Comparison of ENCODE assay signal across 8 cellular contexts in genomic region chr12:109309441-109310246, GRCh38. TPM values are rescaled to one million over a fixed set of nuclear protein-coding genes. Genes with fewer than 3 reads are reported as not detected.
DNase-seq lines count a peak whose midpoint lies in the region; ATAC-seq and TF ChIP-seq lines count a peak whose summit lies in the region.

No MANE protein-coding gene starts in this region.

- under 1% methylated on average over 95 of the region's 95 CpGs for WGBS in thymus

- H3K36me3 ChIP-seq in BE2C (no peaks in the 10 kb centered on the region), thymus (ENCODE audit: control insufficient read depth, insufficient read depth) (no peaks in the 10 kb centered on the region)

- peak; percentile 30 for DNase-seq in BE2C
- no peak for DNase-seq in HL-60 (ENCODE audit: low read depth in 1 of 2, low spot score in 1 of 2)
- no peak for DNase-seq in activated naive CD4-positive, alpha-beta T cell treated with anti-CD3 and anti-CD28 coated beads, Interleukin-2, amount 50 U/mL, for 72 hours (ENCODE audit: low spot score in 2 of 2)
- DNase-seq in left lobe of liver (ENCODE audit: low spot score), result no peak
- DNase-seq in COR-L47 (lab: John Stamatoyannopoulos, UW), result no peak
- DNase-seq in T-helper 9 cell, result no peak
- no peak for DNase-seq in ureter (ENCODE audit: low spot score)

- H3K27ac Mint-ChIP-seq in activated naive CD4-positive, alpha-beta T cell treated with anti-CD3 and anti-CD28 coated beads, Interleukin-2, amount 50 U/mL, for 72 hours, result no peak overlapping the region

- ATAC-seq in activated naive CD4-positive, alpha-beta T cell treated with anti-CD3 and anti-CD28 coated beads, Interleukin-2, amount 50 U/mL, for 72 hours, result peak; percentile 29 to 66
- ATAC-seq in left lobe of liver, result peak; percentile 77

- H3K9me3 ChIP-seq in BE2C (no peaks in the 10 kb centered on the region), thymus (ENCODE audit: control insufficient read depth) (no peaks in the 10 kb centered on the region)

- H3K9me3 Mint-ChIP-seq in activated naive CD4-positive, alpha-beta T cell treated with anti-CD3 and anti-CD28 coated beads, Interleukin-2, amount 50 U/mL, for 72 hours, result no peaks in the 10 kb centered on the region

- H3K27me3 ChIP-seq in BE2C, result peaks cover 19% of the 10 kb centered on the region
- H3K27me3 ChIP-seq in HL-60 (ENCODE audit: insufficient read depth, poor library complexity, severe bottlenecking), result peaks cover 49% of the 10 kb centered on the region
- H3K27me3 ChIP-seq in thymus (ENCODE audit: control insufficient read depth, insufficient read depth), result peaks cover 40% of the 10 kb centered on the region

- TF ChIP-seq CTCF in BE2C (IDR thresholded peaks at IDR 0.05; ENCODE audit: low read depth, low read length), result no peak
- no peak for TF ChIP-seq CTCF in HL-60 (IDR thresholded peaks at IDR 0.05; ENCODE audit: insufficient read depth, low read length)

- peaks cover 6 to 8% of the 10 kb centered on the region in 2 donors for H3K36me3 Mint-ChIP-seq in activated naive CD4-positive, alpha-beta T cell treated with anti-CD3 and anti-CD28 coated beads, Interleukin-2, amount 50 U/mL, for 72 hours

- H3K27ac ChIP-seq in HL-60 (replicated peaks), result no peak overlapping the region
- no peak overlapping the region for H3K27ac ChIP-seq in thymus (ENCODE audit: low read depth)

- H3K4me1 ChIP-seq in BE2C (peaks cover 3% of the 10 kb centered on the region; the same call in 1 of the 2 replicates), thymus (ENCODE audit: control insufficient read depth, insufficient read depth, low read length) (peaks cover 11% of the 10 kb centered on the region)

- peak overlapping the region; percentile 69 for H3K4me3 ChIP-seq in BE2C (ENCODE audit: low read depth, low read length)
- peak overlapping the region; percentile 29 for H3K4me3 ChIP-seq in HL-60 (replicated peaks; ENCODE audit: insufficient read depth, low read length)
- peak overlapping the region; percentile 51 for H3K4me3 ChIP-seq in thymus (ENCODE audit: low read length)

RNA-seq across cellular contexts. Expression of gene FOXN4, which starts 0.6 kb away (rescaled TPM):
- polyA plus RNA-seq in BE2C (2012; ENCODE audit: insufficient read depth, insufficient read length, low read depth), result 0.73 TPM
- not detected for total RNA-seq in activated naive CD4-positive, alpha-beta T cell treated with anti-CD3 and anti-CD28 coated beads, Interleukin-2, amount 50 U/mL, for 72 hours
- total RNA-seq in left lobe of liver (0.10 TPM), ureter (not detected)
- polyA plus RNA-seq in thymus, result 0.14 TPM

RNA-seq across cellular contexts. Expression of gene MYO1H, which starts 38.1 kb away (rescaled TPM):
- polyA plus RNA-seq in BE2C (2012; ENCODE audit: insufficient read depth, insufficient read length, low read depth), result not detected
- total RNA-seq in activated naive CD4-positive, alpha-beta T cell treated with anti-CD3 and anti-CD28 coated beads, Interleukin-2, amount 50 U/mL, for 72 hours, result not detected
- not detected for total RNA-seq in left lobe of liver
- 0.14 TPM for polyA plus RNA-seq in thymus
- not detected for total RNA-seq in ureter
